ENCODE assay signal across 8 cellular contexts in genomic region chrX:49884290-49884862, GRCh38. TPM values are rescaled to one million over a fixed set of nuclear protein-coding genes. Genes with fewer than 3 reads are reported as not detected.
DNase-seq lines count a peak whose midpoint lies in the region; ATAC-seq, FAIRE-seq and TF ChIP-seq lines count a peak whose summit lies in the region.

No MANE protein-coding gene starts in this region.

- TF ChIP-seq CTCF in fibroblast of the aortic adventitia (IDR thresholded peaks at IDR 0.05; ENCODE audit: insufficient read depth, low read length) (peak; percentile 86), pancreas (IDR thresholded peaks at IDR 0.05) (peak; percentile 37 to 75 (median 66))

- no peak overlapping the region for H3K4me3 Mint-ChIP-seq in activated T-cell treated with anti-CD3 and anti-CD28 coated beads, Interleukin-2, amount 50 U/mL, for 4 hours

- no peaks in the 10 kb centered on the region for H3K9me3 Mint-ChIP-seq in activated T-cell treated with anti-CD3 and anti-CD28 coated beads, Interleukin-2, amount 50 U/mL, for 4 hours

- H3K4me1 ChIP-seq in pancreas, result no peaks in the 10 kb centered on the region

- peaks cover 2% of the 10 kb centered on the region for H3K36me3 Mint-ChIP-seq in activated T-cell treated with anti-CD3 and anti-CD28 coated beads, Interleukin-2, amount 50 U/mL, for 4 hours (ENCODE audit: insufficient read depth)

- H3K36me3 ChIP-seq in pancreas, result no peaks in the 10 kb centered on the region

- H3K27ac ChIP-seq in pancreas, result no peak overlapping the region

- H3K27me3 Mint-ChIP-seq in activated T-cell treated with anti-CD3 and anti-CD28 coated beads, Interleukin-2, amount 50 U/mL, for 4 hours (ENCODE audit: low read depth), result no peaks in the 10 kb centered on the region

- no peaks in the 10 kb centered on the region for H3K27me3 ChIP-seq in pancreas

- H3K4me1 Mint-ChIP-seq in activated T-cell treated with anti-CD3 and anti-CD28 coated beads, Interleukin-2, amount 50 U/mL, for 4 hours (ENCODE audit: low read depth), result peaks cover 21% of the 10 kb centered on the region

- WGBS in pancreas, 2 donors, result 17 to 26% methylated on average over 7 of the region's 7 CpGs

- H3K9me3 ChIP-seq in pancreas, result no peaks in the 10 kb centered on the region

- peak; percentile 41 for FAIRE-seq in pancreas (lab: Jason Lieb, UNC)

- H3K4me3 ChIP-seq in fibroblast of the aortic adventitia (ENCODE audit: low read depth, low read length) (no peak overlapping the region), pancreas (no peak overlapping the region)

- ATAC-seq in GM18519 (IDR thresholded peaks at IDR 0.05; ENCODE audit: low FRiP score, unreplicated experiment), result peak; percentile 62
- peak in 1 of 2 donors; percentile 36 for ATAC-seq in activated T-cell treated with anti-CD3 and anti-CD28 coated beads, Interleukin-2, amount 50 U/mL, for 4 hours
- peak; percentile 57 to 67 (median 66) for ATAC-seq in pancreas

- intact Hi-C loops in pancreas (cut with DNase I), result no loop called here

- DNase-seq in AG08396 (ENCODE audit: low spot score) (peak; percentile 63), HuH-7 (ENCODE audit: low spot score) (peak; percentile 70), OCI-M1 (lab: John Stamatoyannopoulos, UW) (peak; percentile 84), fibroblast of the aortic adventitia (ENCODE audit: low read depth) (peak; percentile 53), pancreas (peak; percentile 30 to 84 (median 63)), globus pallidus (ENCODE audit: low spot score) (no peak)
- peak; percentile 55 for DNase-seq in activated T-cell treated with anti-CD3 and anti-CD28 coated beads, Interleukin-2, amount 50 U/mL, for 4 hours

RNA-seq across cellular contexts. Expression of gene USP27X, which starts 5.1 kb away (rescaled TPM):
- 1 to 10 TPM; 1.1 to 1.6 (median 1.1) TPM for total RNA-seq in activated T-cell treated with anti-CD3 and anti-CD28 coated beads, Interleukin-2, amount 50 U/mL, for 4 hours
- total RNA-seq in fibroblast of the aortic adventitia (ENCODE audit: low replicate concordance) (2.8 and 2.9 TPM in 2 replicates), pancreas (1 to 10 TPM; 1.2 to 1.9 (median 1.5) TPM)
- 1 to 10 TPM in 1 of 2 donors, under 1 TPM in 1; 0.72 to 5.7 TPM for polyA plus RNA-seq in pancreas

RNA-seq across cellular contexts. Expression of gene CLCN5, which starts 38.0 kb away (rescaled TPM):
- total RNA-seq in activated T-cell treated with anti-CD3 and anti-CD28 coated beads, Interleukin-2, amount 50 U/mL, for 4 hours, result 1 to 10 TPM; 3.0 to 4.4 (median 3.2) TPM
- total RNA-seq in fibroblast of the aortic adventitia (ENCODE audit: low replicate concordance), result 10.5 and 13.5 TPM in 2 replicates
- 1 to 10 TPM; 1.5 to 5.3 (median 2.9) TPM for total RNA-seq in pancreas
- 1 to 10 TPM; 1.6 to 2.4 TPM for polyA plus RNA-seq in pancreas

RNA-seq across cellular contexts. Expression of gene PAGE4, which starts 55.3 kb away (rescaled TPM):
- not detected for total RNA-seq in activated T-cell treated with anti-CD3 and anti-CD28 coated beads, Interleukin-2, amount 50 U/mL, for 4 hours
- not detected in 2 replicates for total RNA-seq in fibroblast of the aortic adventitia (ENCODE audit: low replicate concordance)
- not detected for total RNA-seq in pancreas
- not detected for polyA plus RNA-seq in pancreas
